ENCODE assay signal across 20 cellular contexts in genomic region chr22:17994424-17995108, GRCh38. TPM values are rescaled to one million over a fixed set of nuclear protein-coding genes. Genes with fewer than 3 reads are reported as not detected.
DNase-seq lines count a peak whose midpoint lies in the region; ATAC-seq and TF ChIP-seq lines count a peak whose summit lies in the region.
"Had no signal": no experiment of that assay in that cellular context is flagged by ENCODE, and none has a peak within 500 bp of the region (broad histone marks: within the 10 kb centered on the region; RNA-seq: fewer than 3 reads in every experiment).

No MANE protein-coding gene starts in this region.

- CTCF ChIA-PET in PC-3 (lab: Charles Lee) = no interaction called here

- no peak overlapping the region for H3K4me3 ChIP-seq in left ventricle myocardium inferior
- no peak overlapping the region for H3K4me3 ChIP-seq in heart right ventricle
- no peak overlapping the region for H3K4me3 ChIP-seq in PC-3 (ENCODE audit: low read length)
- H3K4me3 ChIP-seq in spleen = no peak overlapping the region
- H3K4me3 ChIP-seq: MG63 had no signal

- no peaks in the 10 kb centered on the region for H3K9me3 Mint-ChIP-seq in immature natural killer cell
- H3K9me3 Mint-ChIP-seq: activated CD8-positive, alpha-beta T cell treated with anti-CD3 and anti-CD28 coated beads for 36 hours had no signal

- DNase-seq in left ventricle myocardium inferior = no peak
- DNase-seq in heart right ventricle = no peak
- DNase-seq in PC-3 = no peak
- DNase-seq in immature natural killer cell = peak in 1 of 3 donors; percentile 6
- DNase-seq in spleen = peak; percentile 73
- DNase-seq in NCI-H2029 (lab: John Stamatoyannopoulos, UW) = no peak
- DNase-seq in CD1c-positive myeloid dendritic cell (ENCODE audit: extremely low spot score) = no peak
- DNase-seq: activated CD8-positive, alpha-beta T cell treated with anti-CD3 and anti-CD28 coated beads for 36 hours; amygdala; Caco-2; central memory CD4-positive, alpha-beta T cell; effector CD4-positive, alpha-beta T cell; HCEC 1CT; hypothalamus; left cardiac atrium; MG63; NCI-H2029 treated with DMSO at 0.1 percent for 48 hours; NCI-H510A treated with DMSO at 0.1 percent for 48 hours had no signal

- H3K4me1 Mint-ChIP-seq in immature natural killer cell = peaks cover 40 to 41% of the 10 kb centered on the region in 2 donors

- H3K27me3 ChIP-seq in left ventricle myocardium inferior (ENCODE audit: low read depth) = no peaks in the 10 kb centered on the region
- H3K27me3 ChIP-seq in heart right ventricle = no peaks in the 10 kb centered on the region
- H3K27me3 ChIP-seq in PC-3 (ENCODE audit: low read length) = no peaks in the 10 kb centered on the region
- H3K27me3 ChIP-seq in spleen (replicated peaks in 1 of 7) = no peaks in the 10 kb centered on the region
- H3K27me3 ChIP-seq: MG63 had no signal

- no peak overlapping the region for H2AFZ ChIP-seq in PC-3 (ENCODE audit: low read length)

- peak overlapping the region in 3 of 5 donors; percentile 36 to 61 (median 38) for H3K4me3 Mint-ChIP-seq in immature natural killer cell
- H3K4me3 Mint-ChIP-seq: activated CD8-positive, alpha-beta T cell treated with anti-CD3 and anti-CD28 coated beads for 36 hours had no signal

- no peak overlapping the region for H3K4me2 ChIP-seq in PC-3 (ENCODE audit: low read length)

- H3K27me3 Mint-ChIP-seq in immature natural killer cell (ENCODE audit: low read depth in 3 of 3) = peaks cover 0 to 4% (median 2%) of the 10 kb centered on the region in 3 donors
- H3K27me3 Mint-ChIP-seq: activated CD8-positive, alpha-beta T cell treated with anti-CD3 and anti-CD28 coated beads for 36 hours; progenitor cell of endocrine pancreas had no signal

- POLR2A ChIA-PET in PC-3 (lab: Charles Lee; ENCODE audit: unreplicated experiment) = no interaction called here

- no peaks in the 10 kb centered on the region for H3K9me3 ChIP-seq in left ventricle myocardium inferior (replicated peaks)
- H3K9me3 ChIP-seq in heart right ventricle = no peaks in the 10 kb centered on the region
- H3K9me3 ChIP-seq in PC-3 (ENCODE audit: low read length) = no peaks in the 10 kb centered on the region
- no peaks in the 10 kb centered on the region for H3K9me3 ChIP-seq in spleen
- H3K9me3 ChIP-seq: Caco-2, MG63 had no signal

- no TSS peak for BruUV-seq in PC-3 (replicated peaks; lab: Mats Ljungman, UMichigan)

- H3K9ac ChIP-seq in PC-3 (ENCODE audit: low read length) = no peak overlapping the region

- peaks cover 32% of the 10 kb centered on the region; the same call in 1 of the 2 replicates for H4K20me1 ChIP-seq in PC-3 (ENCODE audit: low read length)

- 69 to 73% methylated on average over 10 of the region's 10 CpGs for WGBS in heart right ventricle, 2 donors
- 57 to 72% (median 60%) methylated on average over 10 of the region's 10 CpGs for WGBS in spleen, 5 donors

- TF ChIP-seq CTCF in left ventricle myocardium inferior (IDR thresholded peaks at IDR 0.05; ENCODE audit: borderline replicate concordance) (no peak), heart right ventricle (IDR thresholded peaks at IDR 0.05) (no peak), PC-3 (conservative IDR thresholded peaks at IDR 0.05; ENCODE audit: low read depth, low read length) (no peak), spleen (IDR thresholded peaks at IDR 0.05 in 8 of 11, conservative IDR thresholded peaks at IDR 0.05 in 3 of 11) (no peak)

- H3K27ac ChIP-seq in left ventricle myocardium inferior (replicated peaks) = peak overlapping the region; percentile 33
- H3K27ac ChIP-seq in heart right ventricle = no peak overlapping the region
- H3K27ac ChIP-seq in PC-3 (ENCODE audit: low read length) = no peak overlapping the region
- H3K27ac ChIP-seq in spleen = peak overlapping the region in 3 of 8 donors; percentile 65 to 92 (median 75)

- peaks cover 64% of the 10 kb centered on the region for H3K4me1 ChIP-seq in left ventricle myocardium inferior
- H3K4me1 ChIP-seq in heart right ventricle = peaks cover 5 to 85% (median 50%) of the 10 kb centered on the region in 9 donors
- H3K4me1 ChIP-seq in PC-3 (ENCODE audit: insufficient read depth, low read length) = peaks cover 20% of the 10 kb centered on the region
- peaks cover 41 to 99% (median 88%) of the 10 kb centered on the region in 6 donors for H3K4me1 ChIP-seq in spleen
- H3K4me1 ChIP-seq: Caco-2 had no signal

- TF ChIP-seq POLR2A in spleen (IDR thresholded peaks at IDR 0.05) = no peak

- no peaks in the 10 kb centered on the region for H3K9me2 ChIP-seq in PC-3 (replicated peaks; ENCODE audit: low read length)

- peaks cover 99% of the 10 kb centered on the region for H3K79me2 ChIP-seq in PC-3 (ENCODE audit: low read length)

- H3K36me3 ChIP-seq in left ventricle myocardium inferior = no peaks in the 10 kb centered on the region
- H3K36me3 ChIP-seq in heart right ventricle = no peaks in the 10 kb centered on the region
- H3K36me3 ChIP-seq in PC-3 (ENCODE audit: low read depth, low read length) = no peaks in the 10 kb centered on the region
- H3K36me3 ChIP-seq in spleen = no peaks in the 10 kb centered on the region

- ATAC-seq in heart right ventricle (no peak), PC-3 (peak; percentile 67), HG02678 (IDR thresholded peaks at IDR 0.05; ENCODE audit: unreplicated experiment) (no peak)
- ATAC-seq: activated CD8-positive, alpha-beta T cell treated with anti-CD3 and anti-CD28 coated beads for 36 hours; left cardiac atrium had no signal

- H3F3A ChIP-seq in PC-3 (ENCODE audit: low read length, unreplicated experiment) = no peaks in the 10 kb centered on the region

- intact Hi-C loops in left ventricle myocardium inferior (cut with micrococcal nuclease) = loop anchor here (10.0 kb wide), 1 partner anchor 90 kb away; no protein-coding TSS in a partner anchor
- intact Hi-C loops in heart right ventricle (cut with DNase I) = loop anchor here in 1 of 10 donors (5.0 kb wide), 1 partner anchor 67 kb away; no protein-coding TSS in a partner anchor
- intact Hi-C loops in PC-3 (cut with micrococcal nuclease) = loop anchor here (10.0 kb wide), 1 partner anchor 160 kb away; no protein-coding TSS in a partner anchor
- intact Hi-C loops in spleen (cut with DNase I; ENCODE audit: low total_unique reads) = no loop called here

- peak overlapping the region; percentile 29 to 86 (median 60) for H3K27ac Mint-ChIP-seq in immature natural killer cell
- H3K27ac Mint-ChIP-seq: activated CD8-positive, alpha-beta T cell treated with anti-CD3 and anti-CD28 coated beads for 36 hours; progenitor cell of endocrine pancreas had no signal

- H3K36me3 Mint-ChIP-seq in immature natural killer cell = no peaks in the 10 kb centered on the region

RNA-seq across cellular contexts. Expression of gene MICAL3, which starts 29.8 kb away (rescaled TPM):
- total RNA-seq in left ventricle myocardium inferior = 92.5 TPM
- total RNA-seq in heart right ventricle = 100 to 1,000 TPM in 9 of 10 donors, 10 to 100 TPM in 1; 74.7 to 137 (median 112) TPM
- polyA plus RNA-seq in heart right ventricle = 10 to 100 TPM; 13.2 to 63.1 TPM
- 23.7 and 27.8 TPM in 2 replicates for total RNA-seq in PC-3 (2014; rRNA removed)
- polyA plus RNA-seq in immature natural killer cell = 1 to 10 TPM in 2 of 3 donors, not detected in 1; 1.1 to 2.3 TPM
- 100 to 1,000 TPM in 2 of 7 donors, 10 to 100 TPM in 5; 54.3 to 133 (median 92.1) TPM for total RNA-seq in spleen
- polyA plus RNA-seq in spleen = 10 to 100 TPM in 1 of 3 donors, 1 to 10 TPM in 2; 2.6 to 14.9 (median 3.1) TPM
